Comparison of ENCODE assay signal across 1 cellular context in genomic region chr11:119056397-119056999, GRCh38.
TF ChIP-seq lines count a peak whose summit lies in the region.

No MANE protein-coding gene starts in this region.

TF ChIP-seq in K562, 482 proteins besides CTCF, POLR2A, EP300 and RAD21 (continued from another document):
- TF ChIP-seq ZNF274 (IDR thresholded peaks at IDR 0.05; ENCODE audit: borderline replicate concordance, low read depth, low read length) (no peak), SMAD1 (IDR thresholded peaks at IDR 0.05; ENCODE audit: low read depth, low read length, partially characterized antibody) (no peak), KDM5B (IDR thresholded peaks at IDR 0.05; ENCODE audit: insufficient replicate concordance, low read depth, low read length) (peak; percentile 6), SIN3A (IDR thresholded peaks at IDR 0.05; ENCODE audit: borderline replicate concordance in 2 of 2, control insufficient read depth in 1 of 2, low read depth in 2 of 2, low read length in 2 of 2) (peak in 1 of 2 experiments; percentile 74; a peak in 1 of 4 replicates), CSDE1 (IDR thresholded peaks at IDR 0.05) (peak in 1 of 2 experiments; percentile 29; a peak in 1 of 4 replicates), CXXC5 (CRISPR knock-in tag; IDR thresholded peaks at IDR 0.05) (no peak)
